Comparison of ENCODE assay signal across 11 cellular contexts in genomic region chr2:144227427-144227826, GRCh38.
DNase-seq lines count a peak whose midpoint lies in the region; ATAC-seq and TF ChIP-seq lines count a peak whose summit lies in the region.
"Had no signal": no experiment of that assay in that cellular context is flagged by ENCODE, and none has a peak within 500 bp of the region (broad histone marks: within the 10 kb centered on the region; RNA-seq: fewer than 3 reads in every experiment).

No MANE protein-coding gene starts in this region.

- CTCF ChIA-PET in activated CD8-positive, alpha-beta T cell treated with anti-CD3 and anti-CD28 coated beads for 36 hours (lab: Charles Lee), result no interaction called here
- CTCF ChIA-PET in activated CD8-positive, alpha-beta T cell treated with anti-CD3 and anti-CD28 coated beads, Interleukin-2, amount 10 ng/mL, durations not matched to agents 7 days and 5 days (lab: Charles Lee), result interaction anchor here (1.2 kb wide), 1 partner anchor 19 kb away, joined by 4 read pairs; no protein-coding TSS in a partner anchor
- CTCF ChIA-PET in HCT116 (lab: Charles Lee), result no interaction called here

- no peaks in the 10 kb centered on the region for H3K36me3 ChIP-seq in HCT116 (ENCODE audit: control insufficient read depth in 1 of 2, insufficient read depth in 2 of 2, low read length in 2 of 2)

- ATAC-seq in activated CD8-positive, alpha-beta T cell treated with anti-CD3 and anti-CD28 coated beads for 36 hours, result no peak
- no peak for ATAC-seq in activated CD8-positive, alpha-beta T cell treated with anti-CD3 and anti-CD28 coated beads, Interleukin-2, amount 10 ng/mL, durations not matched to agents 7 days and 5 days
- ATAC-seq in HCT116 (no peak), GM21390 (IDR thresholded peaks at IDR 0.05; ENCODE audit: unreplicated experiment) (no peak)
- no peak for ATAC-seq in activated T-helper 17 cell treated with anti-CD3 and anti-CD28 coated beads, Interleukin-2, amount 50 U/mL, for 72 hours (replicated peaks)
- ATAC-seq in stimulated activated effector memory CD8-positive, alpha-beta T cell treated with anti-CD3 and anti-CD28 coated beads, Interleukin-12 subunit alpha, Interleukin-12 subunit beta, amount 100 ng/mL, for 72 hours, result peak; percentile 60

- no peak for TF ChIP-seq RAD21 in HCT116 (IDR thresholded peaks at IDR 0.05; ENCODE audit: low read depth)

- peak overlapping the region; percentile 6 for H3K27ac Mint-ChIP-seq in activated CD8-positive, alpha-beta T cell treated with anti-CD3 and anti-CD28 coated beads for 36 hours
- no peak overlapping the region for H3K27ac Mint-ChIP-seq in activated CD8-positive, alpha-beta T cell treated with anti-CD3 and anti-CD28 coated beads, Interleukin-2, amount 10 ng/mL, durations not matched to agents 7 days and 5 days
- peak overlapping the region; percentile 5 for H3K27ac Mint-ChIP-seq in activated T-helper 17 cell treated with anti-CD3 and anti-CD28 coated beads, Interleukin-2, amount 50 U/mL, for 72 hours
- peak overlapping the region; percentile 87 for H3K27ac Mint-ChIP-seq in stimulated activated effector memory CD8-positive, alpha-beta T cell treated with anti-CD3 and anti-CD28 coated beads, Interleukin-12 subunit alpha, Interleukin-12 subunit beta, amount 100 ng/mL, for 72 hours
- H3K27ac Mint-ChIP-seq: CD14-positive monocyte had no signal

- intact Hi-C loops in activated CD8-positive, alpha-beta T cell treated with anti-CD3 and anti-CD28 coated beads for 36 hours (cut with micrococcal nuclease), result no loop called here
- intact Hi-C loops in HCT116 (cut with micrococcal nuclease), result no loop called here

- no peaks in the 10 kb centered on the region for H3K9me3 ChIP-seq in HCT116 (ENCODE audit: control insufficient read depth in 1 of 2, insufficient read depth in 1 of 2, low read depth in 1 of 2, low read length in 2 of 2)

- RAD21 ChIA-PET in HCT116 (lab: Charles Lee; ENCODE audit: low non-redundant PET in 1 of 2, low total read pairs in 2 of 2, uncharacterized antibody in 2 of 2, unreplicated experiment in 2 of 2), result no interaction called here

- H2AFZ ChIP-seq in HCT116 (ENCODE audit: low read depth, low read length, poor library complexity, severe bottlenecking), result no peak overlapping the region

- H3K4me3 Mint-ChIP-seq in activated CD8-positive, alpha-beta T cell treated with anti-CD3 and anti-CD28 coated beads for 36 hours, result no peak overlapping the region
- H3K4me3 Mint-ChIP-seq in activated CD8-positive, alpha-beta T cell treated with anti-CD3 and anti-CD28 coated beads, Interleukin-2, amount 10 ng/mL, durations not matched to agents 7 days and 5 days, result no peak overlapping the region
- peak overlapping the region; percentile 21 for H3K4me3 Mint-ChIP-seq in activated T-helper 17 cell treated with anti-CD3 and anti-CD28 coated beads, Interleukin-2, amount 50 U/mL, for 72 hours
- H3K4me3 Mint-ChIP-seq in stimulated activated effector memory CD8-positive, alpha-beta T cell treated with anti-CD3 and anti-CD28 coated beads, Interleukin-12 subunit alpha, Interleukin-12 subunit beta, amount 100 ng/mL, for 72 hours, result peak overlapping the region; percentile 48
- H3K4me3 Mint-ChIP-seq: CD14-positive monocyte had no signal

- H3K27me3 ChIP-seq in HCT116 (ENCODE audit: insufficient read depth, low read length), result no peaks in the 10 kb centered on the region

- no peak for TF ChIP-seq POLR2A in HCT116 (IDR thresholded peaks at IDR 0.05; ENCODE audit: borderline replicate concordance, extremely low read depth, insufficient read depth, insufficient read length)

- no peak overlapping the region for H3K4me2 ChIP-seq in HCT116 (ENCODE audit: low read length)

- POLR2A ChIA-PET in activated CD8-positive, alpha-beta T cell treated with anti-CD3 and anti-CD28 coated beads for 36 hours (lab: Charles Lee), result interaction anchor here (1.1 kb wide), 1 partner anchor 11 kb away, joined by 3 read pairs; no protein-coding TSS in a partner anchor
- POLR2A ChIA-PET in activated CD8-positive, alpha-beta T cell treated with anti-CD3 and anti-CD28 coated beads, Interleukin-2, amount 10 ng/mL, durations not matched to agents 7 days and 5 days (lab: Charles Lee), result no interaction called here
- POLR2A ChIA-PET in HCT116 (lab: Charles Lee), result no interaction called here

- no peaks in the 10 kb centered on the region for H4K20me1 ChIP-seq in HCT116 (ENCODE audit: insufficient read depth)

- H3K9ac ChIP-seq in HCT116 (ENCODE audit: low read length), result no peak overlapping the region

- TF ChIP-seq CTCF in activated CD8-positive, alpha-beta T cell treated with anti-CD3 and anti-CD28 coated beads for 36 hours (IDR thresholded peaks at IDR 0.05), result no peak
- no peak for TF ChIP-seq CTCF in HCT116 (IDR thresholded peaks at IDR 0.05 in 2 of 3, conservative IDR thresholded peaks at IDR 0.05 in 1 of 3; ENCODE audit: borderline replicate concordance in 1 of 3, insufficient read depth in 1 of 3, low read depth in 2 of 3, low read length in 2 of 3)

- no peak overlapping the region for H3K27ac ChIP-seq in HCT116 (ENCODE audit: low read depth, low read length)
- H3K27ac ChIP-seq: 22Rv1 had no signal

- peaks cover 4% of the 10 kb centered on the region for H3K9me3 Mint-ChIP-seq in activated CD8-positive, alpha-beta T cell treated with anti-CD3 and anti-CD28 coated beads for 36 hours
- H3K9me3 Mint-ChIP-seq in activated CD8-positive, alpha-beta T cell treated with anti-CD3 and anti-CD28 coated beads, Interleukin-2, amount 10 ng/mL, durations not matched to agents 7 days and 5 days (ENCODE audit: insufficient read depth), result no peaks in the 10 kb centered on the region
- H3K9me3 Mint-ChIP-seq in activated T-helper 17 cell treated with anti-CD3 and anti-CD28 coated beads, Interleukin-2, amount 50 U/mL, for 72 hours, result no peaks in the 10 kb centered on the region
- H3K9me3 Mint-ChIP-seq in stimulated activated effector memory CD8-positive, alpha-beta T cell treated with anti-CD3 and anti-CD28 coated beads, Interleukin-12 subunit alpha, Interleukin-12 subunit beta, amount 100 ng/mL, for 72 hours, result no peaks in the 10 kb centered on the region

- no TSS peak for BruUV-seq in HCT116 (replicated peaks; lab: Mats Ljungman, UMichigan)

- peaks cover 41% of the 10 kb centered on the region for H3K4me1 Mint-ChIP-seq in activated CD8-positive, alpha-beta T cell treated with anti-CD3 and anti-CD28 coated beads for 36 hours (ENCODE audit: low read depth)
- peaks cover 23% of the 10 kb centered on the region for H3K4me1 Mint-ChIP-seq in activated CD8-positive, alpha-beta T cell treated with anti-CD3 and anti-CD28 coated beads, Interleukin-2, amount 10 ng/mL, durations not matched to agents 7 days and 5 days (ENCODE audit: low read depth)
- peaks cover 4% of the 10 kb centered on the region for H3K4me1 Mint-ChIP-seq in activated T-helper 17 cell treated with anti-CD3 and anti-CD28 coated beads, Interleukin-2, amount 50 U/mL, for 72 hours
- H3K4me1 Mint-ChIP-seq in stimulated activated effector memory CD8-positive, alpha-beta T cell treated with anti-CD3 and anti-CD28 coated beads, Interleukin-12 subunit alpha, Interleukin-12 subunit beta, amount 100 ng/mL, for 72 hours, result peaks cover 39% of the 10 kb centered on the region

- DNase-seq in activated CD8-positive, alpha-beta T cell treated with anti-CD3 and anti-CD28 coated beads for 36 hours, result no peak
- no peak for DNase-seq in activated CD8-positive, alpha-beta T cell treated with anti-CD3 and anti-CD28 coated beads, Interleukin-2, amount 10 ng/mL, durations not matched to agents 7 days and 5 days
- no peak for DNase-seq in HCT116 (ENCODE audit: low read depth, low spot score)
- DNase-seq in stimulated activated effector memory CD8-positive, alpha-beta T cell treated with anti-CD3 and anti-CD28 coated beads, Interleukin-12 subunit alpha, Interleukin-12 subunit beta, amount 100 ng/mL, for 72 hours (ENCODE audit: low spot score in 2 of 2), result no peak
- no peak for DNase-seq in NCI-H526 treated with DMSO at 0.1 percent for 48 hours (lab: John Stamatoyannopoulos, UW)
- DNase-seq: DMS53, HCEC 1CT had no signal

- no peak overlapping the region for H3K4me3 ChIP-seq in HCT116 (replicated peaks in 1 of 2; ENCODE audit: low read depth in 1 of 2, low read length in 2 of 2)

- no peaks in the 10 kb centered on the region for H3K79me2 ChIP-seq in HCT116 (ENCODE audit: insufficient read depth, low read length)

- peaks cover 16% of the 10 kb centered on the region for H3K36me3 Mint-ChIP-seq in activated CD8-positive, alpha-beta T cell treated with anti-CD3 and anti-CD28 coated beads for 36 hours (ENCODE audit: low read depth)
- peaks cover 7% of the 10 kb centered on the region for H3K36me3 Mint-ChIP-seq in activated CD8-positive, alpha-beta T cell treated with anti-CD3 and anti-CD28 coated beads, Interleukin-2, amount 10 ng/mL, durations not matched to agents 7 days and 5 days (ENCODE audit: low read depth)
- H3K36me3 Mint-ChIP-seq in activated T-helper 17 cell treated with anti-CD3 and anti-CD28 coated beads, Interleukin-2, amount 50 U/mL, for 72 hours (ENCODE audit: low read depth), result peaks cover 4% of the 10 kb centered on the region
- H3K36me3 Mint-ChIP-seq in stimulated activated effector memory CD8-positive, alpha-beta T cell treated with anti-CD3 and anti-CD28 coated beads, Interleukin-12 subunit alpha, Interleukin-12 subunit beta, amount 100 ng/mL, for 72 hours, result peaks cover 21% of the 10 kb centered on the region

- no peaks in the 10 kb centered on the region for H3K9me2 ChIP-seq in HCT116 (ENCODE audit: insufficient read depth)

- H3K27me3 Mint-ChIP-seq in activated CD8-positive, alpha-beta T cell treated with anti-CD3 and anti-CD28 coated beads for 36 hours, result no peaks in the 10 kb centered on the region
- H3K27me3 Mint-ChIP-seq in activated CD8-positive, alpha-beta T cell treated with anti-CD3 and anti-CD28 coated beads, Interleukin-2, amount 10 ng/mL, durations not matched to agents 7 days and 5 days (ENCODE audit: low read depth), result no peaks in the 10 kb centered on the region
- no peaks in the 10 kb centered on the region for H3K27me3 Mint-ChIP-seq in activated T-helper 17 cell treated with anti-CD3 and anti-CD28 coated beads, Interleukin-2, amount 50 U/mL, for 72 hours

- no peaks in the 10 kb centered on the region for H3K4me1 ChIP-seq in HCT116 (ENCODE audit: control insufficient read depth in 1 of 2, insufficient read depth in 2 of 2, low read length in 2 of 2)

TF ChIP-seq in HCT116, 20 proteins besides CTCF, POLR2A, EP300 and RAD21:
- TF ChIP-seq ELF1 (IDR thresholded peaks at IDR 0.05; ENCODE audit: borderline replicate concordance, low read depth) (peak; percentile 16; the same call in 1 of the 2 replicates), EZH2 (IDR thresholded peaks at IDR 0.05) (no peak)

Comparison
In these comparisons a context has a peak if more than half of its experiments do, and no peak if none do; other contexts are left out.
1. H3K4me3 Mint-ChIP-seq: peak in activated T-helper 17 cell treated with anti-CD3 and anti-CD28 coated beads, Interleukin-2, amount 50 U/mL, for 72 hours (single experiment) and stimulated activated effector memory CD8-positive, alpha-beta T cell treated with anti-CD3 and anti-CD28 coated beads, Interleukin-12 subunit alpha, Interleukin-12 subunit beta, amount 100 ng/mL, for 72 hours (single experiment); none in activated CD8-positive, alpha-beta T cell treated with anti-CD3 and anti-CD28 coated beads for 36 hours (single experiment) and activated CD8-positive, alpha-beta T cell treated with anti-CD3 and anti-CD28 coated beads, Interleukin-2, amount 10 ng/mL, durations not matched to agents 7 days and 5 days (single experiment).